Comparison of ENCODE assay signal across 31 cellular contexts in genomic region chr3:149463921-149464320, GRCh38. TPM values are rescaled to one million over a fixed set of nuclear protein-coding genes. Genes with fewer than 3 reads are reported as not detected.
"Had no signal": no experiment of that assay in that cellular context is flagged by ENCODE, and none has a peak within 500 bp of the region (broad histone marks: within the 10 kb centered on the region; RNA-seq: fewer than 3 reads in every experiment).

No MANE protein-coding gene starts in this region.

- H3K27ac Mint-ChIP-seq: immature natural killer cell; naive thymus-derived CD4-positive, alpha-beta T cell; natural killer cell treated with Interleukin-12 subunit alpha and Interleukin-12 subunit beta and Interleukin-15 and Interleukin-18, amount 100 ng/mL, for 72 hours; stimulated activated effector memory CD8-positive, alpha-beta T cell treated with anti-CD3 and anti-CD28 coated beads, Interleukin-12 subunit alpha, Interleukin-12 subunit beta, amount 100 ng/mL, for 72 hours; stimulated activated naive CD8-positive, alpha-beta T cell treated with anti-CD3 and anti-CD28 coated beads, Interleukin-15, Interleukin-2, amounts not matched to agents 100 ng/mL and 50 ng/mL, for 24 hours; type B pancreatic cell had no signal

- H3K27ac ChIP-seq: left lung, pancreas, prostate gland, skin epidermis, suprapubic skin, thoracic aorta, tibial nerve, uterus had no signal

- H3K4me1 Mint-ChIP-seq: naive thymus-derived CD4-positive, alpha-beta T cell; stimulated activated effector memory CD8-positive, alpha-beta T cell treated with anti-CD3 and anti-CD28 coated beads, Interleukin-12 subunit alpha, Interleukin-12 subunit beta, amount 100 ng/mL, for 72 hours had no signal

- DNase-seq: hypothalamus; immature natural killer cell; kidney; left colon; midbrain; mucosa of descending colon; naive thymus-derived CD4-positive, alpha-beta T cell; pancreas; posterior cingulate gyrus; retina; right cardiac atrium; stimulated activated CD4-positive, alpha-beta T cell treated with anti-CD3 and anti-CD28 coated beads, Interleukin-4, amount 100 ng/mL, for 24 hours; stimulated activated naive CD4-positive, alpha-beta T cell; uterus had no signal

- H3K27me3 ChIP-seq: left lung, pancreas, suprapubic skin, tibial nerve, uterus had no signal

- H3K36me3 Mint-ChIP-seq: immature natural killer cell; naive thymus-derived CD4-positive, alpha-beta T cell; natural killer cell treated with Interleukin-12 subunit alpha and Interleukin-12 subunit beta and Interleukin-15 and Interleukin-18, amount 100 ng/mL, for 72 hours; stimulated activated effector memory CD8-positive, alpha-beta T cell treated with anti-CD3 and anti-CD28 coated beads, Interleukin-12 subunit alpha, Interleukin-12 subunit beta, amount 100 ng/mL, for 72 hours; type B pancreatic cell had no signal

- H3K4me3 ChIP-seq: left lung, lung, mucosa of descending colon, pancreas, prostate gland, skin epidermis, suprapubic skin, thoracic aorta, tibial nerve, uterus had no signal

- H3K36me3 ChIP-seq: left lung, pancreas, prostate gland, suprapubic skin, thoracic aorta, tibial nerve, uterus had no signal

- H3K27me3 Mint-ChIP-seq: natural killer cell treated with Interleukin-12 subunit alpha and Interleukin-12 subunit beta and Interleukin-15 and Interleukin-18, amount 100 ng/mL, for 72 hours; stimulated activated naive CD8-positive, alpha-beta T cell treated with anti-CD3 and anti-CD28 coated beads, Interleukin-15, Interleukin-2, amounts not matched to agents 100 ng/mL and 50 ng/mL, for 24 hours; type B pancreatic cell had no signal

- H3K4me3 Mint-ChIP-seq: immature natural killer cell; naive thymus-derived CD4-positive, alpha-beta T cell; natural killer cell treated with Interleukin-12 subunit alpha and Interleukin-12 subunit beta and Interleukin-15 and Interleukin-18, amount 100 ng/mL, for 72 hours; neural crest cell; stimulated activated effector memory CD8-positive, alpha-beta T cell treated with anti-CD3 and anti-CD28 coated beads, Interleukin-12 subunit alpha, Interleukin-12 subunit beta, amount 100 ng/mL, for 72 hours; stimulated activated naive CD8-positive, alpha-beta T cell treated with anti-CD3 and anti-CD28 coated beads, Interleukin-15, Interleukin-2, amounts not matched to agents 100 ng/mL and 50 ng/mL, for 24 hours; type B pancreatic cell had no signal

- H3K4me1 ChIP-seq: left lung, prostate gland, suprapubic skin had no signal

- FAIRE-seq: islet of Langerhans, kidney, pancreas had no signal

- H3K9me3 ChIP-seq: left lung, mucosa of descending colon, pancreas, prostate gland, suprapubic skin, thoracic aorta, tibial nerve, uterus had no signal

- H3K9me3 Mint-ChIP-seq: immature natural killer cell; natural killer cell treated with Interleukin-12 subunit alpha and Interleukin-12 subunit beta and Interleukin-15 and Interleukin-18, amount 100 ng/mL, for 72 hours; stimulated activated effector memory CD8-positive, alpha-beta T cell treated with anti-CD3 and anti-CD28 coated beads, Interleukin-12 subunit alpha, Interleukin-12 subunit beta, amount 100 ng/mL, for 72 hours; stimulated activated naive CD8-positive, alpha-beta T cell treated with anti-CD3 and anti-CD28 coated beads, Interleukin-15, Interleukin-2, amounts not matched to agents 100 ng/mL and 50 ng/mL, for 24 hours had no signal

RNA-seq across cellular contexts. Expression of gene TM4SF4, which starts 10.6 kb away (rescaled TPM):
- total RNA-seq: lower leg skin; naive thymus-derived CD4-positive, alpha-beta T cell; natural killer cell treated with Interleukin-12 subunit alpha and Interleukin-12 subunit beta and Interleukin-15 and Interleukin-18, amount 100 ng/mL, for 72 hours; neural crest cell; prostate gland; right cardiac atrium; sciatic nerve; subcutaneous adipose tissue; thoracic aorta; tibial nerve; ureter had no signal
- polyA plus RNA-seq: immature natural killer cell; naive thymus-derived CD4-positive, alpha-beta T cell; right cardiac atrium had no signal
